18 cellular contexts compared by ENCODE assay signal in the genomic region with DNA sequence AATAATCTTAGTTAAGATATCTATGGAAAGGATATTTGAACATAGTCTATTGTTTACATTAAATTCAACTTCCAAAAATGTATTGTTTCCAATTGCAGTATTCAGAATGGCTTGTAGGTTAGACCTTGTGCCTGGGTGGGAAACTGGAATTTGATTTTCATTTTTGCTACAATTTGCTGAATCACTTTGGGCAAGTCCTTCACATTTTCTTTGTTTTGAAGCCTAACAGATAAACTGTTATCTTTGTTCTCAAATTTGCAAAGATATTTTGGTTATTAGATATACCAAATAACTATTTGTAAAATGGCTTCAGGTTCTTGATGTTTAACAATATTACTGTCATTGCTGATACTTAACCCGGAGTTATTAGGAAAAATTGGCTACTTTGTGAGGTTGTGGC.
DNase-seq lines count a peak whose midpoint lies in the region; ATAC-seq, FAIRE-seq and TF ChIP-seq lines count a peak whose summit lies in the region.
"Had no signal": no experiment of that assay in that cellular context is flagged by ENCODE, and none has a peak within 500 bp of the region (broad histone marks: within the 10 kb centered on the region; RNA-seq: fewer than 3 reads in every experiment).

No MANE protein-coding gene starts in this region.

- no peaks in the 10 kb centered on the region for H3K9me3 Mint-ChIP-seq in stimulated activated memory B cell treated with anti-CD40 and anti-IgM and Interleukin-4, amounts not matched to agents 10 μg/mL and 1 μg/mL and 100 μg/mL, for 72 hours

- H3K9ac ChIP-seq in HepG2 (ENCODE audit: insufficient read depth, low read depth, low read length), result no peak overlapping the region
- H3K9ac ChIP-seq: BLaER1 had no signal

- H3K4me2 ChIP-seq in HepG2 (ENCODE audit: low read depth, low read length), result no peak overlapping the region
- H3K4me2 ChIP-seq: BLaER1 had no signal

- CTCF ChIA-PET in HepG2 (lab: Yijun Ruan, JAX; ENCODE audit: low intra/inter-chr PET ratio, low total read pairs), result no interaction called here

- peaks cover 59% of the 10 kb centered on the region for H3K79me2 ChIP-seq in HepG2 (ENCODE audit: insufficient read depth, low read length)

- H3K4me3 Mint-ChIP-seq in stimulated activated memory B cell treated with anti-CD40 and anti-IgM and Interleukin-4, amounts not matched to agents 10 μg/mL and 1 μg/mL and 100 μg/mL, for 72 hours, result no peak overlapping the region
- H3K4me3 Mint-ChIP-seq: CD4-positive, alpha-beta memory T cell had no signal

- in situ Hi-C loops in HepG2 (cut with HindIII; ENCODE audit: extremely low pct_ligation_motif_present, low pct_unique_long_range_greater_than_20kb), result no loop called here

- peak overlapping the region; percentile 38 for H3K27ac Mint-ChIP-seq in stimulated activated memory B cell treated with anti-CD40 and anti-IgM and Interleukin-4, amounts not matched to agents 10 μg/mL and 1 μg/mL and 100 μg/mL, for 72 hours

- no peak for FAIRE-seq in HepG2 (lab: Jason Lieb, UNC)
- peak; percentile 12 for FAIRE-seq in endometrium (lab: Jason Lieb, UNC)
- FAIRE-seq: GM12878 had no signal

- no peak overlapping the region for H2AFZ ChIP-seq in HepG2 (ENCODE audit: low read length)

- DNase-seq in HepG2 (ENCODE audit: low spot score), result no peak
- DNase-seq in right lobe of liver, result no peak
- no peak for DNase-seq in RWPE2 (ENCODE audit: low spot score)
- DNase-seq in hepatic stellate cell (ENCODE audit: low spot score), result no peak
- DNase-seq: CD4-positive, alpha-beta memory T cell; DMS153; GF-D8; KBM-7; NCI-H1105 treated with DMSO at 0.1 percent for 48 hours; NCI-H1694 treated with DMSO at 0.1 percent for 48 hours; NCI-H2227 treated with DMSO at 0.1 percent for 48 hours had no signal

- no peaks in the 10 kb centered on the region for H3K9me3 ChIP-seq in HepG2 (ENCODE audit: low read length)
- H3K9me3 ChIP-seq in right lobe of liver, result no peaks in the 10 kb centered on the region
- no peaks in the 10 kb centered on the region for H3K9me3 ChIP-seq in RWPE2 (ENCODE audit: severe bottlenecking)

- BruUV-seq in HepG2 (replicated peaks; lab: Mats Ljungman, UMichigan), result no TSS peak

- H3K27ac ChIP-seq in HepG2 (ENCODE audit: extremely low read length, insufficient read depth, low read length) (peak overlapping the region; percentile 34), right lobe of liver (peak overlapping the region in 1 of 3 donors; percentile 15), RWPE2 (ENCODE audit: poor library complexity, severe bottlenecking) (peak overlapping the region; percentile 8)
- H3K27ac ChIP-seq: BLaER1 had no signal

- TF ChIP-seq RAD21 in HepG2 (CRISPR knock-in tag; IDR thresholded peaks at IDR 0.05), result no peak

- H3K27me3 ChIP-seq in HepG2 (ENCODE audit: control insufficient read depth in 1 of 2, insufficient read depth in 2 of 2, low read length in 2 of 2) (no peaks in the 10 kb centered on the region), right lobe of liver (no peaks in the 10 kb centered on the region), RWPE2 (ENCODE audit: insufficient read depth, poor library complexity, severe bottlenecking) (no peaks in the 10 kb centered on the region)
- H3K27me3 ChIP-seq: BLaER1 had no signal

- no peak for TF ChIP-seq POLR2A in HepG2 (IDR thresholded peaks at IDR 0.05; ENCODE audit: insufficient read depth in 1 of 2, low read depth in 2 of 2, low read length in 2 of 2)
- TF ChIP-seq POLR2A in right lobe of liver (IDR thresholded peaks at IDR 0.05), result no peak

- WGBS in HepG2 (ENCODE audit: low lambda C conversion rate), result 97% methylated on average over 1 of the region's 1 CpG
- 83% methylated on average over 1 of the region's 1 CpG for WGBS in right lobe of liver (ENCODE audit: insufficient coverage, low coverage, low lambda C conversion rate, missing lambda C conversion rate)

- H3K36me3 ChIP-seq in HepG2 (replicated peaks in 1 of 2; ENCODE audit: control insufficient read depth in 1 of 2, insufficient read depth in 2 of 2, low read length in 2 of 2), result peaks cover 3 to 24% of the 10 kb centered on the region in 2 experiments
- H3K36me3 ChIP-seq in right lobe of liver, result no peaks in the 10 kb centered on the region
- peaks cover 14% of the 10 kb centered on the region for H3K36me3 ChIP-seq in RWPE2 (ENCODE audit: low read depth)

- TF ChIP-seq EP300 in HepG2 (IDR thresholded peaks at IDR 0.05; ENCODE audit: low read depth in 2 of 2, low read length in 2 of 2), result no peak
- TF ChIP-seq EP300 in HepG2 (CRISPR knock-in tag; IDR thresholded peaks at IDR 0.05; ENCODE audit: borderline replicate concordance), result no peak

- no peaks in the 10 kb centered on the region for H4K20me1 ChIP-seq in HepG2 (ENCODE audit: insufficient read depth, low read length)
- H4K20me1 ChIP-seq: BLaER1 had no signal

- peaks cover 51% of the 10 kb centered on the region for H3K4me1 Mint-ChIP-seq in stimulated activated memory B cell treated with anti-CD40 and anti-IgM and Interleukin-4, amounts not matched to agents 10 μg/mL and 1 μg/mL and 100 μg/mL, for 72 hours

- TF ChIP-seq CTCF in HepG2 (CRISPR knock-in tag; IDR thresholded peaks at IDR 0.05) (no peak), right lobe of liver (IDR thresholded peaks at IDR 0.05) (no peak), RWPE2 (IDR thresholded peaks at IDR 0.05; ENCODE audit: poor library complexity, severe bottlenecking) (no peak)

- intact Hi-C loops in HepG2 (cut with micrococcal nuclease; ENCODE audit: unreplicated experiment) (no loop called here), right lobe of liver (cut with DNase I) (no loop called here)

- ATAC-seq in HepG2 (no peak), right lobe of liver (no peak), RWPE2 (ENCODE audit: low read depth) (no peak), HG03045 (IDR thresholded peaks at IDR 0.05; ENCODE audit: unreplicated experiment) (no peak), HG02884 (IDR thresholded peaks at IDR 0.05; ENCODE audit: unreplicated experiment) (no peak)
- no peak for ATAC-seq in stimulated activated memory B cell treated with anti-CD40 and anti-IgM and Interleukin-4, amounts not matched to agents 10 μg/mL and 1 μg/mL and 100 μg/mL, for 72 hours
- ATAC-seq: GM12878, HCT116 had no signal

- POLR2A ChIA-PET in HepG2 (lab: Yijun Ruan, JAX), result interaction anchor here (1.2 kb wide), 1 partner anchor 214 kb away, joined by 3 read pairs; a partner anchor contains a TSS

- H3K4me3 ChIP-seq in HepG2 (replicated peaks in 1 of 3; ENCODE audit: insufficient read depth in 1 of 3, low read depth in 2 of 3, low read length in 3 of 3) (no peak overlapping the region), right lobe of liver (no peak overlapping the region), RWPE2 (ENCODE audit: severe bottlenecking) (no peak overlapping the region)
- H3K4me3 ChIP-seq: BLaER1, GM12878 had no signal

- no peaks in the 10 kb centered on the region for H3K27me3 Mint-ChIP-seq in stimulated activated memory B cell treated with anti-CD40 and anti-IgM and Interleukin-4, amounts not matched to agents 10 μg/mL and 1 μg/mL and 100 μg/mL, for 72 hours
- H3K27me3 Mint-ChIP-seq: CD4-positive, alpha-beta memory T cell had no signal

- peaks cover 38% of the 10 kb centered on the region for H3K36me3 Mint-ChIP-seq in stimulated activated memory B cell treated with anti-CD40 and anti-IgM and Interleukin-4, amounts not matched to agents 10 μg/mL and 1 μg/mL and 100 μg/mL, for 72 hours

- H3K4me1 ChIP-seq in HepG2 (ENCODE audit: insufficient read depth, low read length) (peaks cover 83% of the 10 kb centered on the region), right lobe of liver (peaks cover 0 to 52% (median 15%) of the 10 kb centered on the region in 4 donors), RWPE2 (ENCODE audit: insufficient read depth, poor library complexity, severe bottlenecking) (peaks cover 46% of the 10 kb centered on the region)

TF ChIP-seq in HepG2, 621 proteins besides CTCF, POLR2A, EP300 and RAD21:
- TF ChIP-seq ZNF558 (CRISPR knock-in tag; IDR thresholded peaks at IDR 0.05; ENCODE audit: borderline replicate concordance), result no peak
- peak; percentile 40; the same call in 1 of the 2 replicates for TF ChIP-seq NFE2L2 (IDR thresholded peaks at IDR 0.05; ENCODE audit: low read length)
- no peak for TF ChIP-seq FOXP1 (IDR thresholded peaks at IDR 0.05)
- TF ChIP-seq FOXP1 (CRISPR knock-in tag; IDR thresholded peaks at IDR 0.05), result no peak
- TF ChIP-seq, protein P1, sequence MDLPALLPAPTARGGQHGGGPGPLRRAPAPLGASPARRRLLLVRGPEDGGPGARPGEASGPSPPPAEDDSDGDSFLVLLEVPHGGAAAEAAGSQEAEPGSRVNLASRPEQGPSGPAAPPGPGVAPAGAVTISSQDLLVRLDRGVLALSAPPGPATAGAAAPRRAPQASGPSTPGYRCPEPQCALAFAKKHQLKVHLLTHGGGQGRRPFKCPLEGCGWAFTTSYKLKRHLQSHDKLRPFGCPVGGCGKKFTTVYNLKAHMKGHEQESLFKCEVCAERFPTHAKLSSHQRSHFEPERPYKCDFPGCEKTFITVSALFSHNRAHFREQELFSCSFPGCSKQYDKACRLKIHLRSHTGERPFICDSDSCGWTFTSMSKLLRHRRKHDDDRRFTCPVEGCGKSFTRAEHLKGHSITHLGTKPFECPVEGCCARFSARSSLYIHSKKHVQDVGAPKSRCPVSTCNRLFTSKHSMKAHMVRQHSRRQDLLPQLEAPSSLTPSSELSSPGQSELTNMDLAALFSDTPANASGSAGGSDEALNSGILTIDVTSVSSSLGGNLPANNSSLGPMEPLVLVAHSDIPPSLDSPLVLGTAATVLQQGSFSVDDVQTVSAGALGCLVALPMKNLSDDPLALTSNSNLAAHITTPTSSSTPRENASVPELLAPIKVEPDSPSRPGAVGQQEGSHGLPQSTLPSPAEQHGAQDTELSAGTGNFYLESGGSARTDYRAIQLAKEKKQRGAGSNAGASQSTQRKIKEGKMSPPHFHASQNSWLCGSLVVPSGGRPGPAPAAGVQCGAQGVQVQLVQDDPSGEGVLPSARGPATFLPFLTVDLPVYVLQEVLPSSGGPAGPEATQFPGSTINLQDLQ (CRISPR knock-in tag; IDR thresholded peaks at IDR 0.05), result no peak
- TF ChIP-seq, protein P2, sequence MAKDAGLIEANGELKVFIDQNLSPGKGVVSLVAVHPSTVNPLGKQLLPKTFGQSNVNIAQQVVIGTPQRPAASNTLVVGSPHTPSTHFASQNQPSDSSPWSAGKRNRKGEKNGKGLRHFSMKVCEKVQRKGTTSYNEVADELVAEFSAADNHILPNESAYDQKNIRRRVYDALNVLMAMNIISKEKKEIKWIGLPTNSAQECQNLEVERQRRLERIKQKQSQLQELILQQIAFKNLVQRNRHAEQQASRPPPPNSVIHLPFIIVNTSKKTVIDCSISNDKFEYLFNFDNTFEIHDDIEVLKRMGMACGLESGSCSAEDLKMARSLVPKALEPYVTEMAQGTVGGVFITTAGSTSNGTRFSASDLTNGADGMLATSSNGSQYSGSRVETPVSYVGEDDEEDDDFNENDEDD (CRISPR knock-in tag; IDR thresholded peaks at IDR 0.05; ENCODE audit: borderline replicate concordance), result no peak
